In genomic region chr20:45361794-45362193, GRCh38 we compare ENCODE assay signal across 1 cellular context.
TF ChIP-seq lines count a peak whose summit lies in the region.

No MANE protein-coding gene starts in this region.

TF ChIP-seq in HepG2, 621 proteins besides CTCF, POLR2A, EP300 and RAD21 (continued from another document and continues in another):
- TF ChIP-seq, protein P1, sequence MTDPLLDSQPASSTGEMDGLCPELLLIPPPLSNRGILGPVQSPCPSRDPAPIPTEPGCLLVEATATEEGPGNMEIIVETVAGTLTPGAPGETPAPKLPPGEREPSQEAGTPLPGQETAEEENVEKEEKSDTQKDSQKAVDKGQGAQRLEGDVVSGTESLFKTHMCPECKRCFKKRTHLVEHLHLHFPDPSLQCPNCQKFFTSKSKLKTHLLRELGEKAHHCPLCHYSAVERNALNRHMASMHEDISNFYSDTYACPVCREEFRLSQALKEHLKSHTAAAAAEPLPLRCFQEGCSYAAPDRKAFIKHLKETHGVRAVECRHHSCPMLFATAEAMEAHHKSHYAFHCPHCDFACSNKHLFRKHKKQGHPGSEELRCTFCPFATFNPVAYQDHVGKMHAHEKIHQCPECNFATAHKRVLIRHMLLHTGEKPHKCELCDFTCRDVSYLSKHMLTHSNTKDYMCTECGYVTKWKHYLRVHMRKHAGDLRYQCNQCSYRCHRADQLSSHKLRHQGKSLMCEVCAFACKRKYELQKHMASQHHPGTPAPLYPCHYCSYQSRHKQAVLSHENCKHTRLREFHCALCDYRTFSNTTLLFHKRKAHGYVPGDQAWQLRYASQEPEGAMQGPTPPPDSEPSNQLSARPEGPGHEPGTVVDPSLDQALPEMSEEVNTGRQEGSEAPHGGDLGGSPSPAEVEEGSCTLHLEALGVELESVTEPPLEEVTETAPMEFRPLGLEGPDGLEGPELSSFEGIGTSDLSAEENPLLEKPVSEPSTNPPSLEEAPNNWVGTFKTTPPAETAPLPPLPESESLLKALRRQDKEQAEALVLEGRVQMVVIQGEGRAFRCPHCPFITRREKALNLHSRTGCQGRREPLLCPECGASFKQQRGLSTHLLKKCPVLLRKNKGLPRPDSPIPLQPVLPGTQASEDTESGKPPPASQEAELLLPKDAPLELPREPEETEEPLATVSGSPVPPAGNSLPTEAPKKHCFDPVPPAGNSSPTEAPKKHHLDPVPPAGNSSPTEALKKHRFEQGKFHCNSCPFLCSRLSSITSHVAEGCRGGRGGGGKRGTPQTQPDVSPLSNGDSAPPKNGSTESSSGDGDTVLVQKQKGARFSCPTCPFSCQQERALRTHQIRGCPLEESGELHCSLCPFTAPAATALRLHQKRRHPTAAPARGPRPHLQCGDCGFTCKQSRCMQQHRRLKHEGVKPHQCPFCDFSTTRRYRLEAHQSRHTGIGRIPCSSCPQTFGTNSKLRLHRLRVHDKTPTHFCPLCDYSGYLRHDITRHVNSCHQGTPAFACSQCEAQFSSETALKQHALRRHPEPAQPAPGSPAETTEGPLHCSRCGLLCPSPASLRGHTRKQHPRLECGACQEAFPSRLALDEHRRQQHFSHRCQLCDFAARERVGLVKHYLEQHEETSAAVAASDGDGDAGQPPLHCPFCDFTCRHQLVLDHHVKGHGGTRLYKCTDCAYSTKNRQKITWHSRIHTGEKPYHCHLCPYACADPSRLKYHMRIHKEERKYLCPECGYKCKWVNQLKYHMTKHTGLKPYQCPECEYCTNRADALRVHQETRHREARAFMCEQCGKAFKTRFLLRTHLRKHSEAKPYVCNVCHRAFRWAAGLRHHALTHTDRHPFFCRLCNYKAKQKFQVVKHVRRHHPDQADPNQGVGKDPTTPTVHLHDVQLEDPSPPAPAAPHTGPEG (CRISPR knock-in tag; IDR thresholded peaks at IDR 0.05), result no peak
- no peak for TF ChIP-seq ZNF616 (CRISPR knock-in tag; IDR thresholded peaks at IDR 0.05; ENCODE audit: low read depth)
- TF ChIP-seq GABPA (IDR thresholded peaks at IDR 0.05; ENCODE audit: low read depth, low read length), result no peak
- no peak for TF ChIP-seq GABPA (CRISPR knock-in tag; IDR thresholded peaks at IDR 0.05; ENCODE audit: low read depth)
- no peak for TF ChIP-seq TSC22D2 (CRISPR knock-in tag; IDR thresholded peaks at IDR 0.05; ENCODE audit: borderline replicate concordance)
- TF ChIP-seq MYC (CRISPR knock-in tag; IDR thresholded peaks at IDR 0.05; ENCODE audit: borderline replicate concordance), result no peak
- TF ChIP-seq, protein P2, sequence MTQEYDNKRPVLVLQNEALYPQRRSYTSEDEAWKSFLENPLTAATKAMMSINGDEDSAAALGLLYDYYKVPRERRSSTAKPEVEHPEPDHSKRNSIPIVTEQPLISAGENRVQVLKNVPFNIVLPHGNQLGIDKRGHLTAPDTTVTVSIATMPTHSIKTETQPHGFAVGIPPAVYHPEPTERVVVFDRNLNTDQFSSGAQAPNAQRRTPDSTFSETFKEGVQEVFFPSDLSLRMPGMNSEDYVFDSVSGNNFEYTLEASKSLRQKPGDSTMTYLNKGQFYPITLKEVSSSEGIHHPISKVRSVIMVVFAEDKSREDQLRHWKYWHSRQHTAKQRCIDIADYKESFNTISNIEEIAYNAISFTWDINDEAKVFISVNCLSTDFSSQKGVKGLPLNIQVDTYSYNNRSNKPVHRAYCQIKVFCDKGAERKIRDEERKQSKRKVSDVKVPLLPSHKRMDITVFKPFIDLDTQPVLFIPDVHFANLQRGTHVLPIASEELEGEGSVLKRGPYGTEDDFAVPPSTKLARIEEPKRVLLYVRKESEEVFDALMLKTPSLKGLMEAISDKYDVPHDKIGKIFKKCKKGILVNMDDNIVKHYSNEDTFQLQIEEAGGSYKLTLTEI (CRISPR knock-in tag; conservative IDR thresholded peaks at IDR 0.05), result no peak
- TF ChIP-seq KDM3A (CRISPR knock-in tag; IDR thresholded peaks at IDR 0.05; ENCODE audit: low read depth), result 0 out of 2 replicates have a peak, but pooled peaks have one; percentile 26
- peak; percentile 47; the same call in 1 of the 2 replicates for TF ChIP-seq FOSL2 (CRISPR knock-in tag; IDR thresholded peaks at IDR 0.05)
- no peak for TF ChIP-seq SOX13 (IDR thresholded peaks at IDR 0.05)
- peak in 1 of 2 experiments; percentile 35; a peak in 1 of 4 replicates for TF ChIP-seq SOX13 (CRISPR knock-in tag; conservative IDR thresholded peaks at IDR 0.05 in 1 of 2, IDR thresholded peaks at IDR 0.05 in 1 of 2)
- TF ChIP-seq GFI1 (CRISPR knock-in tag; IDR thresholded peaks at IDR 0.05; ENCODE audit: borderline replicate concordance), result peak; percentile 55; the same call in 1 of the 2 replicates
- no peak for TF ChIP-seq YEATS2 (CRISPR knock-in tag; IDR thresholded peaks at IDR 0.05; ENCODE audit: borderline replicate concordance)
- TF ChIP-seq ZSCAN25 (CRISPR knock-in tag; IDR thresholded peaks at IDR 0.05), result no peak
- peak; percentile 21; the same call in 1 of the 2 replicates for TF ChIP-seq THRA (CRISPR knock-in tag; IDR thresholded peaks at IDR 0.05; ENCODE audit: borderline replicate concordance)
- TF ChIP-seq MEF2D (CRISPR knock-in tag; IDR thresholded peaks at IDR 0.05), result no peak; the same call in 1 of the 2 replicates
- TF ChIP-seq ZNF318 (CRISPR knock-in tag; IDR thresholded peaks at IDR 0.05), result no peak
- no peak for TF ChIP-seq ZBTB8A (CRISPR knock-in tag; IDR thresholded peaks at IDR 0.05; ENCODE audit: borderline replicate concordance, low read depth)
- no peak for TF ChIP-seq LRRFIP1 (CRISPR knock-in tag; conservative IDR thresholded peaks at IDR 0.05)
- TF ChIP-seq ZNF878 (CRISPR knock-in tag; IDR thresholded peaks at IDR 0.05), result no peak
- TF ChIP-seq DMAP1 (CRISPR knock-in tag; IDR thresholded peaks at IDR 0.05), result 0 out of 2 replicates have a peak, but pooled peaks have one; percentile 34
- peak; percentile 94 for TF ChIP-seq ARID3A (IDR thresholded peaks at IDR 0.05; ENCODE audit: low read depth, low read length)
- TF ChIP-seq, protein P3, sequence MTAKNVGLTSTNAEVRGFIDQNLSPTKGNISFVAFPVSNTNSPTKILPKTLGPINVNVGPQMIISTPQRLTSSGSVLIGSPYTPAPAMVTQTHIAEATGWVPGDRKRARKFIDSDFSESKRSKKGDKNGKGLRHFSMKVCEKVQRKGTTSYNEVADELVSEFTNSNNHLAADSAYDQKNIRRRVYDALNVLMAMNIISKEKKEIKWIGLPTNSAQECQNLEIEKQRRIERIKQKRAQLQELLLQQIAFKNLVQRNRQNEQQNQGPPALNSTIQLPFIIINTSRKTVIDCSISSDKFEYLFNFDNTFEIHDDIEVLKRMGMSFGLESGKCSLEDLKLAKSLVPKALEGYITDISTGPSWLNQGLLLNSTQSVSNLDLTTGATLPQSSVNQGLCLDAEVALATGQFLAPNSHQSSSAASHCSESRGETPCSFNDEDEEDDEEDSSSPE (CRISPR knock-in tag; IDR thresholded peaks at IDR 0.05), result no peak
- TF ChIP-seq, protein P4, sequence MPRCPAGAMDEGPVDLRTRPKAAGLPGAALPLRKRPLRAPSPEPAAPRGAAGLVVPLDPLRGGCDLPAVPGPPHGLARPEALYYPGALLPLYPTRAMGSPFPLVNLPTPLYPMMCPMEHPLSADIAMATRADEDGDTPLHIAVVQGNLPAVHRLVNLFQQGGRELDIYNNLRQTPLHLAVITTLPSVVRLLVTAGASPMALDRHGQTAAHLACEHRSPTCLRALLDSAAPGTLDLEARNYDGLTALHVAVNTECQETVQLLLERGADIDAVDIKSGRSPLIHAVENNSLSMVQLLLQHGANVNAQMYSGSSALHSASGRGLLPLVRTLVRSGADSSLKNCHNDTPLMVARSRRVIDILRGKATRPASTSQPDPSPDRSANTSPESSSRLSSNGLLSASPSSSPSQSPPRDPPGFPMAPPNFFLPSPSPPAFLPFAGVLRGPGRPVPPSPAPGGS (CRISPR knock-in tag; IDR thresholded peaks at IDR 0.05), result no peak
- TF ChIP-seq, protein P5, sequence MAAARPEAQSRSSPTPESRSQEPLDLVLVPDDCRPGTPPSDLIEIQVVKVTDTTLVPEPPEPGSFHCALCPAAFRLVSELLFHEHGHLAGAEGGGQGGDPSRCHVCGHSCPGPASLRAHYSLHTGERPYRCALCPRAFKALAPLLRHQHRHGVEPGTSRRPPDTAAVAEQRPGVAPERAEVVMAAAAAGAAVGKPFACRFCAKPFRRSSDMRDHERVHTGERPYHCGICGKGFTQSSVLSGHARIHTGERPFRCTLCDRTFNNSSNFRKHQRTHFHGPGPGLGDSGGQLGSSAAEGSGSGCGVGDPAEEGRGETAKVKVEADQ (CRISPR knock-in tag; IDR thresholded peaks at IDR 0.05; ENCODE audit: borderline replicate concordance), result no peak
- TF ChIP-seq ZNF644 (CRISPR knock-in tag; IDR thresholded peaks at IDR 0.05; ENCODE audit: low read depth), result 0 out of 2 replicates have a peak, but pooled peaks have one; percentile 28
